Comparison of ENCODE assay signal across 12 cellular contexts in the genomic region with DNA sequence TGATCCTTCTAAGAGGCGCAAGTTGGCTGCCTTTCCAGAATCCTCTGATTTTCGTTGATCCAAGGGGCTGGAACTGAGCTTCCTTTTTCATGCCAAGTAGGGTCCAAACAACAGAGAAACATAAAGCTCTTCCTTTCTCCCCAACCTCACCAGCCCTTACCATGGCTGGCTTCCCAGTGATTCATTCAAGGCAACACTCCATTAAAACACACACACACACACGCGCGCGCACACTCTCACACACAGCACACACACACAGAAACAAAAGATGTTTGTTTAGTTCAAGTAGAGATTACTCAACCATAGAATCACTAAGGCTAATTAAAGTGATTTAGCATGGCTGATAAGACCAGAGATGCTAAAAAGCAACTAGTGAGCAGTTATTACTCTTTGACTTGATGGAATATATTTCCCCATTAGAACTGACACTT. TPM values are rescaled to one million over a fixed set of nuclear protein-coding genes. Genes with fewer than 3 reads are reported as not detected.
A peak's percentile ranks its signal among the peaks of the same experiment; 100 is the strongest.
DNase-seq lines count a peak whose midpoint lies in the region; TF ChIP-seq lines count a peak whose summit lies in the region.
"Had no signal": no experiment of that assay in that cellular context is flagged by ENCODE, and none has a peak within 500 bp of the region (broad histone marks: within the 10 kb centered on the region; RNA-seq: fewer than 3 reads in every experiment).

No MANE protein-coding gene starts in this region.

- no peak overlapping the region for H3K4me3 Mint-ChIP-seq in activated naive CD4-positive, alpha-beta T cell treated with anti-CD3 and anti-CD28 coated beads for 36 hours
- H3K4me3 Mint-ChIP-seq: neural crest cell; stimulated activated naive B cell treated with anti-CD40 and anti-IgM and Interleukin-4, amounts not matched to agents 10 μg/mL and 1 μg/mL and 100 μg/mL, for 72 hours had no signal

- DNase-seq in GM04503 (ENCODE audit: low read depth), result peak; percentile 49
- DNase-seq in NCI-H526 treated with DMSO at 0.1 percent for 48 hours (lab: John Stamatoyannopoulos, UW), result peak; percentile 83
- peak; percentile 87 for DNase-seq in fibroblast of mammary gland (ENCODE audit: low read depth)
- peak; percentile 87 for DNase-seq in renal cortical epithelial cell (ENCODE audit: low read depth)
- no peak for DNase-seq in DMS 273 (lab: John Stamatoyannopoulos, UW; ENCODE audit: unreplicated experiment)
- DNase-seq in NK-92 treated with Interleukin-12 subunit alpha and Interleukin-12 subunit beta, amount 100 ng/mL, for 24 hours (lab: John Stamatoyannopoulos, UW), result no peak
- DNase-seq in activated naive CD4-positive, alpha-beta T cell treated with anti-CD3 and anti-CD28 coated beads for 36 hours, result no peak
- DNase-seq in GOT3 (lab: John Stamatoyannopoulos, UW), result no peak
- DNase-seq: stimulated activated naive B cell treated with anti-CD40 and anti-IgM and Interleukin-4, amounts not matched to agents 10 μg/mL and 1 μg/mL and 100 μg/mL, for 72 hours had no signal

- intact Hi-C loops in activated naive CD4-positive, alpha-beta T cell treated with anti-CD3 and anti-CD28 coated beads for 36 hours (cut with micrococcal nuclease), result loop anchor here (1.0 kb wide), 1 partner anchor 158 kb away; the partner anchor contains the start of gene FOXJ3

- H3K9me3 Mint-ChIP-seq in activated naive CD4-positive, alpha-beta T cell treated with anti-CD3 and anti-CD28 coated beads for 36 hours, result no peaks in the 10 kb centered on the region
- H3K9me3 Mint-ChIP-seq: neural crest cell; stimulated activated naive B cell treated with anti-CD40 and anti-IgM and Interleukin-4, amounts not matched to agents 10 μg/mL and 1 μg/mL and 100 μg/mL, for 72 hours had no signal

- H3K27me3 Mint-ChIP-seq in activated naive CD4-positive, alpha-beta T cell treated with anti-CD3 and anti-CD28 coated beads for 36 hours (ENCODE audit: low read depth), result no peaks in the 10 kb centered on the region
- H3K27me3 Mint-ChIP-seq: stimulated activated naive B cell treated with anti-CD40 and anti-IgM and Interleukin-4, amounts not matched to agents 10 μg/mL and 1 μg/mL and 100 μg/mL, for 72 hours had no signal

- H3K36me3 Mint-ChIP-seq in activated naive CD4-positive, alpha-beta T cell treated with anti-CD3 and anti-CD28 coated beads for 36 hours (ENCODE audit: low read depth), result peaks cover 2% of the 10 kb centered on the region

- H3K4me1 Mint-ChIP-seq in activated naive CD4-positive, alpha-beta T cell treated with anti-CD3 and anti-CD28 coated beads for 36 hours (ENCODE audit: low read depth), result no peaks in the 10 kb centered on the region

- CTCF ChIA-PET in activated naive CD4-positive, alpha-beta T cell treated with anti-CD3 and anti-CD28 coated beads for 36 hours (lab: Charles Lee), result no interaction called here

- TF ChIP-seq CTCF in fibroblast of mammary gland (conservative IDR thresholded peaks at IDR 0.05; ENCODE audit: control insufficient read depth, insufficient read depth, low read depth, low read length), result no peak

- H3K4me3 ChIP-seq in fibroblast of mammary gland (ENCODE audit: control insufficient read depth, low read depth, low read length), result no peak overlapping the region
- H3K4me3 ChIP-seq: body of pancreas had no signal

- H3K27ac Mint-ChIP-seq in activated naive CD4-positive, alpha-beta T cell treated with anti-CD3 and anti-CD28 coated beads for 36 hours, result no peak overlapping the region
- H3K27ac Mint-ChIP-seq: stimulated activated naive B cell treated with anti-CD40 and anti-IgM and Interleukin-4, amounts not matched to agents 10 μg/mL and 1 μg/mL and 100 μg/mL, for 72 hours had no signal

RNA-seq across cellular contexts. Expression of gene GUCA2A, which starts 13.0 kb away (rescaled TPM):
- total RNA-seq in renal cortical epithelial cell, result not detected in 2 replicates
- total RNA-seq in activated naive CD4-positive, alpha-beta T cell treated with anti-CD3 and anti-CD28 coated beads for 36 hours, result not detected
- total RNA-seq: body of pancreas; neural crest cell; T-helper 1 cell treated with Interleukin-12 subunit alpha and Interleukin-12 subunit beta and Interleukin-4 antibody, amounts not matched to agents 30 ng/mL and 1 ng/mL, for 36 hours had no signal

RNA-seq across cellular contexts. Expression of gene GUCA2B, which starts 24.4 kb away (rescaled TPM):
- total RNA-seq in renal cortical epithelial cell, result not detected in 2 replicates
- total RNA-seq in activated naive CD4-positive, alpha-beta T cell treated with anti-CD3 and anti-CD28 coated beads for 36 hours, result not detected
- total RNA-seq: body of pancreas; neural crest cell; T-helper 1 cell treated with Interleukin-12 subunit alpha and Interleukin-12 subunit beta and Interleukin-4 antibody, amounts not matched to agents 30 ng/mL and 1 ng/mL, for 36 hours had no signal

Comparison
In these comparisons a context has a peak if more than half of its experiments do, and no peak if none do; other contexts are left out.
1. DNase-seq: peak in GM04503 (single experiment), NCI-H526 treated with DMSO at 0.1 percent for 48 hours (single experiment), fibroblast of mammary gland (single experiment) and renal cortical epithelial cell (single experiment); none in DMS 273 (single experiment), NK-92 treated with Interleukin-12 subunit alpha and Interleukin-12 subunit beta, amount 100 ng/mL, for 24 hours (single experiment), activated naive CD4-positive, alpha-beta T cell treated with anti-CD3 and anti-CD28 coated beads for 36 hours (single experiment) and GOT3 (single experiment).